17 cellular contexts compared by ENCODE assay signal in the genomic region with DNA sequence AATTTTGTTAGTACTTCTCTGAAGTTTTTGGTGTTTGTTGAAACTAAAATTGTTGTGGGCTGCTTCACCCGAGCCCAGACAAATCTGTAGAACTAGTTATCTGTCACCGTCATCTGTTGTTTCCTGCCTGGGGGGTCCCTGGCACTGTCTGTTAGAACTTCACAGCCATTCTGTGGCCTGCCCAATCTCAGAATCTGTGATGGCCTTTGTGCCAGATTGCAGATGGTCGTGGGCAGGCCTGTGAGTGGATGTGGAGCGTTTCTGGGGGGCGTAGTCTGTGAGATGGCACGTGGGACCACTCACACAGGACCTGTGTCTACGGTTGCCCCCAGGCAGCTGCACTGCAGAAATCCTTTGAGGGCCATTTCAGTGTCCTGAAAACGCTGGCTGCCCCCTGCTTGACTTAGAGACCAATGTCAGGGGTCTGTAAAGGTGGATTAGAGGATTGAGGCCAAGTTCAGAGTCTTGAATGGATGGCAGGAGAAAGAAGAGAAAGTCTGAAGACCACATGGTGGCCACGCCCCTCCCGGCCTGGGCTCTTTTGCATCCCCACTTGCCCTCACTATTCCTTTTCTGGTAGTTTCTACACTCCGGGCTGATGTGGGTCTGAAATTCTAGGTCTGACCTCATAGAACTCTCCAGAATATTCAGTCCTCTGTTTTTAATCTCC. TPM values are rescaled to one million over a fixed set of nuclear protein-coding genes. Genes with fewer than 3 reads are reported as not detected.
DNase-seq lines count a peak whose midpoint lies in the region; FAIRE-seq and TF ChIP-seq lines count a peak whose summit lies in the region.
"Had no signal": no experiment of that assay in that cellular context is flagged by ENCODE, and none has a peak within 500 bp of the region (broad histone marks: within the 10 kb centered on the region; RNA-seq: fewer than 3 reads in every experiment).

No MANE protein-coding gene starts in this region.

- H2AFZ ChIP-seq in GM23248 (no peak overlapping the region), keratinocyte (ENCODE audit: control insufficient read depth, low read length) (no peak overlapping the region), smooth muscle cell (ENCODE audit: low read depth) (no peak overlapping the region)

- H3K9me2 ChIP-seq in GM23248 (ENCODE audit: insufficient read depth), result no peaks in the 10 kb centered on the region

- H3K9me3 ChIP-seq in GM23248 (ENCODE audit: low read depth) (no peaks in the 10 kb centered on the region), adipocyte (ENCODE audit: control insufficient read depth, low read length) (no peaks in the 10 kb centered on the region), keratinocyte (ENCODE audit: control insufficient read depth, low read depth, low read length) (no peaks in the 10 kb centered on the region), smooth muscle cell (replicated peaks; ENCODE audit: low read depth) (no peaks in the 10 kb centered on the region), suprapubic skin (no peaks in the 10 kb centered on the region)
- H3K9me3 ChIP-seq: neutrophil, right atrium auricular region had no signal

- H3K4me3 ChIP-seq in GM23248 (no peak overlapping the region), adipocyte (ENCODE audit: low read length) (no peak overlapping the region), keratinocyte (ENCODE audit: control insufficient read depth in 2 of 3, extremely low read depth in 1 of 3, insufficient read depth in 2 of 3, low read depth in 1 of 3, low read length in 3 of 3) (peak overlapping the region in 1 of 3 experiments; percentile 29), smooth muscle cell (no peak overlapping the region), suprapubic skin (no peak overlapping the region)
- H3K4me3 ChIP-seq: right atrium auricular region had no signal

- no peak for TF ChIP-seq POLR2A in suprapubic skin (IDR thresholded peaks at IDR 0.05)

- peak overlapping the region; percentile 95 for H3K27ac ChIP-seq in GM23248
- H3K27ac ChIP-seq in keratinocyte (ENCODE audit: control insufficient read depth, insufficient read depth, low read length), result peak overlapping the region; percentile 92
- H3K27ac ChIP-seq in smooth muscle cell (ENCODE audit: low read depth), result peak overlapping the region; percentile 96
- H3K27ac ChIP-seq in suprapubic skin, result no peak overlapping the region
- H3K27ac ChIP-seq: HL-60, neutrophil, right atrium auricular region had no signal

- no peak for DNase-seq in GM23248
- no peak for DNase-seq in adipocyte (ENCODE audit: low read depth)
- no peak for DNase-seq in keratinocyte (ENCODE audit: low read depth, low spot score)
- no peak for DNase-seq in smooth muscle cell (lab: John Stamatoyannopoulos, UW; ENCODE audit: unreplicated experiment)
- no peak for DNase-seq in HPDE6-E6E7 (ENCODE audit: extremely low spot score)
- DNase-seq in suprapubic skin (ENCODE audit: low spot score in 2 of 2), result no peak
- DNase-seq in T-helper 1 cell, result no peak
- no peak for DNase-seq in EL
- DNase-seq: activated naive CD4-positive, alpha-beta T cell treated with anti-CD3 and anti-CD28 coated beads for 36 hours; head of caudate nucleus; NCI-H2081; NCI-H524 treated with DMSO at 0.1 percent for 48 hours; stimulated activated CD4-positive, alpha-beta T cell treated with anti-CD3 and anti-CD28 coated beads, Interleukin-2, amount 100 ng/mL, for 24 hours had no signal

- WGBS in GM23248 (ENCODE audit: low coverage in 1 of 2, low lambda C conversion rate in 2 of 2, missing lambda C conversion rate in 2 of 2), 2 experiments, result 87% methylated on average over 11 of the region's 11 CpGs
- WGBS in smooth muscle cell (ENCODE audit: low lambda C conversion rate), result 77% methylated on average over 11 of the region's 11 CpGs
- 90% methylated on average over 11 of the region's 11 CpGs for WGBS in suprapubic skin

- TF ChIP-seq EP300 in suprapubic skin (IDR thresholded peaks at IDR 0.05), result no peak

- H3K36me3 ChIP-seq in GM23248 (ENCODE audit: low read depth), result no peaks in the 10 kb centered on the region
- H3K36me3 ChIP-seq in adipocyte (ENCODE audit: control insufficient read depth, insufficient read depth, low read length, severe bottlenecking), result no peaks in the 10 kb centered on the region
- no peaks in the 10 kb centered on the region for H3K36me3 ChIP-seq in keratinocyte (ENCODE audit: control insufficient read depth in 2 of 2, extremely low read depth in 1 of 2, insufficient read depth in 2 of 2, low read length in 2 of 2)
- no peaks in the 10 kb centered on the region for H3K36me3 ChIP-seq in smooth muscle cell (ENCODE audit: low read depth)
- H3K36me3 ChIP-seq in suprapubic skin, result no peaks in the 10 kb centered on the region
- H3K36me3 ChIP-seq: neutrophil, right atrium auricular region had no signal

- dilution Hi-C loops in keratinocyte (cut with MboI; ENCODE audit: extremely low pct_ligation_motif_present, low sequenced_read_pairs), result no loop called here

- in situ Hi-C loops in GM23248 (cut with MboI), result no loop called here

- no peak overlapping the region for H3K4me2 ChIP-seq in GM23248 (ENCODE audit: unreplicated experiment)
- peak overlapping the region; percentile 82 for H3K4me2 ChIP-seq in keratinocyte (ENCODE audit: control insufficient read depth, extremely low read depth, insufficient read depth, low read depth, low read length)
- H3K4me2 ChIP-seq in smooth muscle cell, result no peak overlapping the region

- TF ChIP-seq CTCF in keratinocyte (optimal IDR thresholded peaks at IDR 0.05 in 1 of 3, IDR thresholded peaks at IDR 0.05 in 1 of 3, conservative IDR thresholded peaks at IDR 0.05 in 1 of 3; ENCODE audit: extremely low read depth in 1 of 3, insufficient read depth in 2 of 3, low read length in 3 of 3), result no peak
- TF ChIP-seq CTCF in smooth muscle cell (IDR thresholded peaks at IDR 0.05; ENCODE audit: borderline replicate concordance, insufficient read depth, poor library complexity, severe bottlenecking), result no peak
- TF ChIP-seq CTCF in suprapubic skin (IDR thresholded peaks at IDR 0.05), result no peak

- H3K27me3 ChIP-seq in GM23248 (replicated peaks; ENCODE audit: insufficient read depth) (no peaks in the 10 kb centered on the region), adipocyte (replicated peaks; ENCODE audit: control insufficient read depth, insufficient read depth, low read length) (no peaks in the 10 kb centered on the region), keratinocyte (ENCODE audit: control insufficient read depth, extremely low read depth, insufficient read depth, low read length) (no peaks in the 10 kb centered on the region), smooth muscle cell (ENCODE audit: low read depth) (no peaks in the 10 kb centered on the region), suprapubic skin (no peaks in the 10 kb centered on the region)
- H3K27me3 ChIP-seq: neutrophil, right atrium auricular region had no signal

- H3K79me2 ChIP-seq in GM23248 (ENCODE audit: insufficient read depth), result peaks cover 100% of the 10 kb centered on the region
- H3K79me2 ChIP-seq in keratinocyte (ENCODE audit: control insufficient read depth, insufficient read depth, low read length), result peaks cover 92% of the 10 kb centered on the region
- H3K79me2 ChIP-seq in smooth muscle cell (ENCODE audit: low read depth), result peaks cover 100% of the 10 kb centered on the region

- H4K20me1 ChIP-seq in GM23248 (ENCODE audit: insufficient read depth) (no peaks in the 10 kb centered on the region), keratinocyte (ENCODE audit: control insufficient read depth, extremely low read depth, insufficient read depth, low read length) (peaks cover 2% of the 10 kb centered on the region), smooth muscle cell (ENCODE audit: low read depth) (peaks cover 63% of the 10 kb centered on the region)

- peaks cover 3% of the 10 kb centered on the region for H3K9me1 ChIP-seq in keratinocyte (ENCODE audit: control insufficient read depth, extremely low read depth, insufficient read depth, low read length)

- no peak for FAIRE-seq in keratinocyte (lab: Jason Lieb, UNC)
- FAIRE-seq: bronchial epithelial cell had no signal

- peak overlapping the region; percentile 4; the same call in 1 of the 2 replicates for H3K9ac ChIP-seq in GM23248
- peak overlapping the region; percentile 40 for H3K9ac ChIP-seq in adipocyte (ENCODE audit: low read length)
- H3K9ac ChIP-seq in keratinocyte (ENCODE audit: control insufficient read depth, extremely low read depth, insufficient read depth, low read length), result peak overlapping the region; percentile 38
- no peak overlapping the region for H3K9ac ChIP-seq in smooth muscle cell (ENCODE audit: low read depth)

- peaks cover 96% of the 10 kb centered on the region for H3F3A ChIP-seq in GM23248 (ENCODE audit: insufficient read depth)
- peaks cover 25% of the 10 kb centered on the region for H3F3A ChIP-seq in smooth muscle cell (ENCODE audit: low read depth)

- H3K4me1 ChIP-seq in GM23248 (ENCODE audit: insufficient read depth) (peaks cover 96% of the 10 kb centered on the region), adipocyte (ENCODE audit: control insufficient read depth, insufficient read depth, low read length) (peaks cover 74% of the 10 kb centered on the region), keratinocyte (ENCODE audit: control insufficient read depth, extremely low read depth, insufficient read depth, low read length) (peaks cover 85% of the 10 kb centered on the region), smooth muscle cell (ENCODE audit: low read depth) (peaks cover 62% of the 10 kb centered on the region), suprapubic skin (peaks cover 65% of the 10 kb centered on the region)

RNA-seq across cellular contexts. Expression of gene TRIO, which starts 38.3 kb away (rescaled TPM):
- 171 and 198 TPM in 2 replicates for total RNA-seq in GM23248 (2014; rRNA removed; shearing (Covaris generic))
- polyA plus RNA-seq in GM23248 (2016; fragmentation: Nextera tagmentation; extraction: Ambion mirVana) (19.0 and 28.1 TPM in 2 replicates), keratinocyte (56.6 to 72.1 TPM (median 57.2 TPM) in 3 replicates), smooth muscle cell (10.2 and 30.3 TPM in 2 replicates)
- polyA plus RNA-seq in keratinocyte (2011; ENCODE audit: low read depth), result 54.4 TPM
- polyA plus RNA-seq in keratinocyte (2011; cell fraction: cytosol; rRNA removed), result 42.3 and 46.0 TPM in 2 replicates
- 227 and 249 TPM in 2 replicates for polyA plus RNA-seq in keratinocyte (2011; cell fraction: nucleus; rRNA removed)
- polyA plus RNA-seq in keratinocyte (2012; ENCODE audit: low replicate concordance), result 33.9 and 54.9 TPM in 2 replicates
- polyA minus RNA-seq in keratinocyte, result 358 to 455 TPM (median 446 TPM) in 3 replicates
- 73.3 TPM for polyA minus RNA-seq in keratinocyte (2011; cell fraction: cytosol; rRNA and poly(A)+ RNA removed)
- 348 and 654 TPM in 2 replicates for polyA minus RNA-seq in keratinocyte (2011; cell fraction: nucleus; rRNA and poly(A)+ RNA removed)
- total RNA-seq in smooth muscle cell (109 and 118 TPM in 2 replicates), suprapubic skin (100 to 1,000 TPM in 1 of 4 donors, 10 to 100 TPM in 3; 62.7 to 159 (median 70.4) TPM)
